Comparison of ENCODE assay signal across 8 cellular contexts in genomic region chr20:51542894-51543788, GRCh38. TPM values are rescaled to one million over a fixed set of nuclear protein-coding genes. Genes with fewer than 3 reads are reported as not detected.
DNase-seq lines count a peak whose midpoint lies in the region; ATAC-seq and TF ChIP-seq lines count a peak whose summit lies in the region.

No MANE protein-coding gene starts in this region.

- ATAC-seq in HCT116 (no peak), GM21423 (IDR thresholded peaks at IDR 0.05; ENCODE audit: unreplicated experiment) (no peak), GM18870 (IDR thresholded peaks at IDR 0.05; ENCODE audit: unreplicated experiment) (no peak)

- H2AFZ ChIP-seq in HCT116 (ENCODE audit: low read depth, low read length, poor library complexity, severe bottlenecking) = peak overlapping the region; percentile 40

- TF ChIP-seq CTCF in AG04449 (IDR thresholded peaks at IDR 0.05; ENCODE audit: insufficient read depth, low read length, missing control alignments) (no peak), HCT116 (IDR thresholded peaks at IDR 0.05 in 2 of 3, conservative IDR thresholded peaks at IDR 0.05 in 1 of 3; ENCODE audit: borderline replicate concordance in 1 of 3, insufficient read depth in 1 of 3, low read depth in 2 of 3, low read length in 2 of 3) (no peak), chondrocyte (IDR thresholded peaks at IDR 0.05) (no peak)

- H3K36me3 Mint-ChIP-seq in chondrocyte (ENCODE audit: low read depth) = peaks cover 8% of the 10 kb centered on the region

- H3K4me2 ChIP-seq in HCT116 (ENCODE audit: low read length) = peak overlapping the region; percentile 91

- no peaks in the 10 kb centered on the region for H3K36me3 ChIP-seq in HCT116 (ENCODE audit: control insufficient read depth in 1 of 2, insufficient read depth in 2 of 2, low read length in 2 of 2)
- H3K36me3 ChIP-seq in muscle layer of duodenum (ENCODE audit: control insufficient read depth in 1 of 2, insufficient read depth in 2 of 2, low read length in 2 of 2) = peaks cover 0 to 2% of the 10 kb centered on the region in 2 donors

- H3K79me2 ChIP-seq in HCT116 (ENCODE audit: insufficient read depth, low read length) = no peaks in the 10 kb centered on the region

- H3K27me3 Mint-ChIP-seq in chondrocyte (ENCODE audit: low read depth) = peaks cover 4% of the 10 kb centered on the region

- RAD21 ChIA-PET in HCT116 (lab: Charles Lee; ENCODE audit: low non-redundant PET in 1 of 2, low total read pairs in 2 of 2, uncharacterized antibody in 2 of 2, unreplicated experiment in 2 of 2) = no interaction called here

- peaks cover 25% of the 10 kb centered on the region for H3K4me1 Mint-ChIP-seq in chondrocyte (ENCODE audit: low read depth)

- H3K4me3 Mint-ChIP-seq in chondrocyte (ENCODE audit: unreplicated experiment) = peak overlapping the region; percentile 33

- BruUV-seq in HCT116 (replicated peaks; lab: Mats Ljungman, UMichigan) = no TSS peak

- H3K9me3 ChIP-seq in HCT116 (ENCODE audit: control insufficient read depth in 1 of 2, insufficient read depth in 1 of 2, low read depth in 1 of 2, low read length in 2 of 2) (no peaks in the 10 kb centered on the region), muscle layer of duodenum (ENCODE audit: control insufficient read depth in 1 of 2, low read length in 2 of 2) (no peaks in the 10 kb centered on the region)

- TF ChIP-seq POLR2A in HCT116 (IDR thresholded peaks at IDR 0.05; ENCODE audit: borderline replicate concordance, extremely low read depth, insufficient read depth, insufficient read length) = no peak

- CTCF ChIA-PET in AG04449 (lab: Yijun Ruan, JAX) = interaction anchor here (0.6 to 1.2 kb wide), 3 partner anchors 10 to 53 kb away, joined by 3 read pairs; no protein-coding TSS in a partner anchor
- CTCF ChIA-PET in HCT116 (lab: Charles Lee) = interaction anchor here (0.8 to 1.8 kb wide), 3 partner anchors 11 to 157 kb away, joined by 3 to 7 read pairs (median 3); no protein-coding TSS in a partner anchor

- H3K4me3 ChIP-seq in AG04449 (ENCODE audit: low read depth, low read length) = peak overlapping the region; percentile 15; the same call in 1 of the 2 replicates
- H3K4me3 ChIP-seq in HCT116 (replicated peaks in 1 of 2; ENCODE audit: low read depth in 1 of 2, low read length in 2 of 2) = peak overlapping the region; percentile 24 to 63
- peak overlapping the region; percentile 47 to 49 for H3K4me3 ChIP-seq in muscle layer of duodenum (ENCODE audit: low read depth in 1 of 2, low read length in 2 of 2)

- POLR2A ChIA-PET in AG04449 (lab: Yijun Ruan, JAX) (no interaction called here), HCT116 (lab: Charles Lee) (interaction anchor here (0.7 to 1.5 kb wide), 3 partner anchors 12 to 1525 kb away, joined by 3 to 5 read pairs (median 4); no protein-coding TSS in a partner anchor)

- peaks cover 2% of the 10 kb centered on the region for H3K9me3 Mint-ChIP-seq in chondrocyte (ENCODE audit: low read depth)

- no peak overlapping the region for H3K27ac ChIP-seq in HCT116 (ENCODE audit: low read depth, low read length)
- no peak overlapping the region for H3K27ac ChIP-seq in muscle layer of duodenum (ENCODE audit: low read length)

- H3K27me3 ChIP-seq in HCT116 (ENCODE audit: insufficient read depth, low read length) = peaks cover 17% of the 10 kb centered on the region; the same call in 1 of the 2 replicates
- no peaks in the 10 kb centered on the region for H3K27me3 ChIP-seq in muscle layer of duodenum (ENCODE audit: low read depth, low read length)

- no peak for TF ChIP-seq RAD21 in HCT116 (IDR thresholded peaks at IDR 0.05; ENCODE audit: low read depth)

- H4K20me1 ChIP-seq in HCT116 (ENCODE audit: insufficient read depth) = no peaks in the 10 kb centered on the region

- H3K27ac Mint-ChIP-seq in chondrocyte (ENCODE audit: unreplicated experiment) = no peak overlapping the region

- DNase-seq in AG04449 (ENCODE audit: low read depth, low spot score) = no peak
- DNase-seq in HCT116 (ENCODE audit: low read depth, low spot score) = no peak
- no peak for DNase-seq in chondrocyte (ENCODE audit: low spot score)
- DNase-seq in germinal center (ENCODE audit: low spot score) = no peak
- DNase-seq in NCI-H526 treated with DMSO at 0.1 percent for 48 hours (lab: John Stamatoyannopoulos, UW) = no peak

- intact Hi-C loops in HCT116 (cut with micrococcal nuclease) = loop anchor here (5.0 kb wide), 1 partner anchor 96 kb away; no protein-coding TSS in a partner anchor

- H3K9me2 ChIP-seq in HCT116 (ENCODE audit: insufficient read depth) = no peaks in the 10 kb centered on the region

- peaks cover 9 to 23% of the 10 kb centered on the region in 2 experiments; a peak in 3 of 4 replicates for H3K4me1 ChIP-seq in HCT116 (ENCODE audit: control insufficient read depth in 1 of 2, insufficient read depth in 2 of 2, low read length in 2 of 2)
- peaks cover 5 to 28% of the 10 kb centered on the region in 2 donors for H3K4me1 ChIP-seq in muscle layer of duodenum (ENCODE audit: control insufficient read depth in 1 of 2, insufficient read depth in 2 of 2, low read length in 2 of 2)

- H3K9ac ChIP-seq in HCT116 (ENCODE audit: low read length) = 0 out of 2 replicates have a peak overlapping the region, but pooled peaks have one; percentile 18

TF ChIP-seq in HCT116, 20 proteins besides CTCF, POLR2A, EP300 and RAD21:
- TF ChIP-seq POLR2AphosphoS5 (IDR thresholded peaks at IDR 0.05; ENCODE audit: low read depth, low read length) (0 out of 2 replicates have a peak, but pooled peaks have one; percentile 31), EGR1 (IDR thresholded peaks at IDR 0.05; ENCODE audit: low read depth) (no peak)

RNA-seq across cellular contexts. Expression of gene NFATC2, which starts 0.6 kb away (rescaled TPM):
- 5.0 TPM for total RNA-seq in HCT116 (2021; ENCODE audit: unreplicated experiment)
- 3.6 and 3.9 TPM in 2 replicates for polyA plus RNA-seq in HCT116 (2012)
- 2.0 to 2.6 TPM (median 2.2 TPM) in 3 replicates for total RNA-seq in chondrocyte
